Comparison of ENCODE assay signal across 1 cellular context in genomic region chr13:67227131-67227983, GRCh38.
TF ChIP-seq lines count a peak whose summit lies in the region.

No MANE protein-coding gene starts in this region.

TF ChIP-seq in A549, 52 proteins besides CTCF, POLR2A, EP300 and RAD21 (continued from another document):
- TF ChIP-seq HES2 (IDR thresholded peaks at IDR 0.05) (no peak), NFE2L2 (conservative IDR thresholded peaks at IDR 0.05; ENCODE audit: low read length) (no peak), ATOH8 (CRISPR knock-in tag; IDR thresholded peaks at IDR 0.05; ENCODE audit: low read depth) (no peak), NPAS2 (CRISPR knock-in tag; IDR thresholded peaks at IDR 0.05; ENCODE audit: borderline replicate concordance) (no peak), JUN (IDR thresholded peaks at IDR 0.05) (no peak), PBX3 (IDR thresholded peaks at IDR 0.05) (no peak)
